Comparison of ENCODE assay signal across 24 cellular contexts in the genomic region with DNA sequence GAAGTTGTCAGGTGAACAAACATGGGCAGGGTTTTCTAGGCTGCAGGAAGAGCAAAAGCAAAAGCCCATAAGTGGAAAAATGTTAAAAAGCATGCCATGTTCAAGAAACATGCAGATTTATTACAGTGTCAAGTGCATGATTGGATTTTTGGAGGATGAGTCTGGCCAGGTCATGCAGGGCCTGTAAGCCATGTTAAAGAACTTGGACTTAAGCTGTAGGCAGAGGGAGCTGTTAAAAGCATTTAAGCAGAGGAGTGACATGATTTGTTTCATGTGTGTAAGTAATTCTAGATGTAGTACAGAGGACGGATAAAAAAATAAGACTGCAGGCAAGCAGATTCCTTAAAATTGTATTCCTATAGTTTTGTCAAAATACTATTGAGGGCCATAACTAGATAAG. TPM values are rescaled to one million over a fixed set of nuclear protein-coding genes. Genes with fewer than 3 reads are reported as not detected.
DNase-seq lines count a peak whose midpoint lies in the region; ATAC-seq and TF ChIP-seq lines count a peak whose summit lies in the region.
"Had no signal": no experiment of that assay in that cellular context is flagged by ENCODE, and none has a peak within 500 bp of the region (broad histone marks: within the 10 kb centered on the region; RNA-seq: fewer than 3 reads in every experiment).

No MANE protein-coding gene starts in this region.

- H3K4me3 Mint-ChIP-seq in WTC11: no peak overlapping the region
- H3K4me3 Mint-ChIP-seq in mesothelial cell of epicardium: no peak overlapping the region
- H3K4me3 Mint-ChIP-seq: T-cell had no signal

- no peaks in the 10 kb centered on the region for H3K27me3 ChIP-seq in SK-N-SH (ENCODE audit: insufficient read depth)
- H3K27me3 ChIP-seq: BE2C had no signal

- no peak overlapping the region for H3K9ac ChIP-seq in SK-N-SH

- H3K4me3 ChIP-seq in SK-N-SH (ENCODE audit: low read depth in 2 of 2, low read length in 1 of 2): no peak overlapping the region
- H3K4me3 ChIP-seq: A549, HAP-1, K562, MG63, PC-9, SK-N-MC had no signal

- no peaks in the 10 kb centered on the region for H3K79me2 ChIP-seq in SK-N-SH (ENCODE audit: insufficient read depth)

- no peak for DNase-seq in SK-N-SH
- no peak for DNase-seq in WTC11 (ENCODE audit: low spot score)
- DNase-seq in mesothelial cell of epicardium (ENCODE audit: low spot score in 2 of 2, unreplicated experiment in 2 of 2): no peak
- DNase-seq in HT-29 (ENCODE audit: low spot score): no peak
- no peak for DNase-seq in stimulated activated CD4-positive, alpha-beta T cell treated with anti-CD3 and anti-CD28 coated beads, Interleukin-2, amount 100 ng/mL, for 24 hours
- DNase-seq in NCI-H2081 treated with DMSO at 0.1 percent for 48 hours (lab: John Stamatoyannopoulos, UW): no peak
- DNase-seq: BE2C, DMS53, MG63, NCI-H1048, NCI-H1417 treated with DMSO at 0.1 percent for 48 hours, NCI-H1930, NCI-H2171, NCI-H524 treated with DMSO at 0.1 percent for 48 hours, PC-9, RPMI8226, SHP77 treated with DMSO at 0.1 percent for 48 hours, T-cell had no signal

- H3K27ac ChIP-seq in SK-N-SH (ENCODE audit: low read depth in 2 of 2, low read length in 1 of 2): no peak overlapping the region
- H3K27ac ChIP-seq: A549, PC-9, SK-N-MC had no signal

- ATAC-seq in SK-N-SH treated with all-trans-retinoic acid at 6 μM for 48 hours (peak; percentile 51; the same call in 2 of the 3 replicates), WTC11 (no peak)
- ATAC-seq: A549, HepG2, K562, T-cell had no signal

- no peak overlapping the region for H2AFZ ChIP-seq in SK-N-SH (ENCODE audit: low read depth)
- H2AFZ ChIP-seq: PC-9 had no signal

- H3K9me3 Mint-ChIP-seq in WTC11 (no peaks in the 10 kb centered on the region), mesothelial cell of epicardium (no peaks in the 10 kb centered on the region)
- H3K9me3 Mint-ChIP-seq: T-cell had no signal

- H3K36me3 ChIP-seq in SK-N-SH (replicated peaks in 1 of 2; ENCODE audit: control insufficient read depth in 1 of 2, insufficient read depth in 2 of 2, low read length in 1 of 2): no peaks in the 10 kb centered on the region
- H3K36me3 ChIP-seq: BE2C, HAP-1, MG63 had no signal

- no peaks in the 10 kb centered on the region for H3K9me2 ChIP-seq in SK-N-SH

- TF ChIP-seq EP300 in SK-N-SH (IDR thresholded peaks at IDR 0.05; ENCODE audit: borderline replicate concordance in 1 of 2, low read depth in 1 of 2, low read length in 1 of 2): no peak

- H3K4me1 Mint-ChIP-seq in WTC11: peaks cover 48% of the 10 kb centered on the region
- peaks cover 36% of the 10 kb centered on the region for H3K4me1 Mint-ChIP-seq in mesothelial cell of epicardium

- CTCF ChIA-PET in SK-N-SH (lab: Yijun Ruan, JAX): no interaction called here
- CTCF ChIA-PET in WTC11 (lab: Charles Lee): interaction anchor here (1.5 to 1.6 kb wide), 2 partner anchors 21 to 70 kb away, joined by 3 to 5 read pairs; no protein-coding TSS in a partner anchor

- H3K27ac Mint-ChIP-seq in WTC11 (peak overlapping the region; percentile 30), mesothelial cell of epicardium (peak overlapping the region; percentile 54)
- H3K27ac Mint-ChIP-seq: T-cell had no signal

- H3K9me3 ChIP-seq in SK-N-SH: no peaks in the 10 kb centered on the region
- H3K9me3 ChIP-seq: A549, BE2C, HAP-1, MG63 had no signal

- WGBS in SK-N-SH (ENCODE audit: low lambda C conversion rate): 83% methylated on average over 1 of the region's 1 CpG

- H3K27me3 Mint-ChIP-seq in WTC11 (ENCODE audit: low read depth): no peaks in the 10 kb centered on the region
- H3K27me3 Mint-ChIP-seq in mesothelial cell of epicardium (ENCODE audit: low read depth): no peaks in the 10 kb centered on the region
- H3K27me3 Mint-ChIP-seq: T-cell had no signal

- no peak for TF ChIP-seq RAD21 in SK-N-SH (IDR thresholded peaks at IDR 0.05; ENCODE audit: low read length)

- H3F3A ChIP-seq in SK-N-SH (replicated peaks; ENCODE audit: insufficient read depth): no peaks in the 10 kb centered on the region

- no peaks in the 10 kb centered on the region for H3K36me3 Mint-ChIP-seq in WTC11
- H3K36me3 Mint-ChIP-seq in mesothelial cell of epicardium: no peaks in the 10 kb centered on the region
- H3K36me3 Mint-ChIP-seq: T-cell had no signal

- no peak overlapping the region for H3K4me2 ChIP-seq in SK-N-SH
- H3K4me2 ChIP-seq: A549, PC-9 had no signal

- no peaks in the 10 kb centered on the region for H3K4me1 ChIP-seq in SK-N-SH (ENCODE audit: control insufficient read depth in 1 of 2, insufficient read depth in 2 of 2, low read depth in 1 of 2, low read length in 1 of 2)
- H3K4me1 ChIP-seq: A549, BE2C, HAP-1 had no signal

- POLR2A ChIA-PET in SK-N-SH (lab: Yijun Ruan, JAX) (no interaction called here), WTC11 (lab: Charles Lee) (interaction anchor here (0.6 kb wide), 1 partner anchor 16 kb away, joined by 7 read pairs; a partner anchor contains a TSS)

- TF ChIP-seq CTCF in SK-N-SH (IDR thresholded peaks at IDR 0.05) (no peak), WTC11 (IDR thresholded peaks at IDR 0.05) (no peak), mesothelial cell of epicardium (IDR thresholded peaks at IDR 0.05; ENCODE audit: unreplicated experiment) (no peak)

- H4K20me1 ChIP-seq in SK-N-SH (ENCODE audit: insufficient read depth): no peaks in the 10 kb centered on the region

TF ChIP-seq in SK-N-SH, 30 proteins besides CTCF, POLR2A, EP300 and RAD21:
- TF ChIP-seq RCOR1 (IDR thresholded peaks at IDR 0.05; ENCODE audit: low read length): no peak

TF ChIP-seq in WTC11, 78 proteins besides CTCF, POLR2A, EP300 and RAD21 (continues in another document):
- TF ChIP-seq CREM (CRISPR knock-in tag; IDR thresholded peaks at IDR 0.05) (no peak), PRRX2 (CRISPR knock-in tag; IDR thresholded peaks at IDR 0.05) (no peak), SMAD4 (CRISPR knock-in tag; IDR thresholded peaks at IDR 0.05) (no peak), HMGA2 (CRISPR knock-in tag; IDR thresholded peaks at IDR 0.05) (no peak), IRF2 (CRISPR knock-in tag; IDR thresholded peaks at IDR 0.05; ENCODE audit: borderline replicate concordance, low read depth) (no peak), MYBL2 (CRISPR knock-in tag; IDR thresholded peaks at IDR 0.05) (no peak), ZNF232 (CRISPR knock-in tag; IDR thresholded peaks at IDR 0.05) (no peak), ATF1 (CRISPR knock-in tag; IDR thresholded peaks at IDR 0.05) (no peak), ELF4 (CRISPR knock-in tag; IDR thresholded peaks at IDR 0.05; ENCODE audit: low read depth) (no peak)
- TF ChIP-seq, protein P1, sequence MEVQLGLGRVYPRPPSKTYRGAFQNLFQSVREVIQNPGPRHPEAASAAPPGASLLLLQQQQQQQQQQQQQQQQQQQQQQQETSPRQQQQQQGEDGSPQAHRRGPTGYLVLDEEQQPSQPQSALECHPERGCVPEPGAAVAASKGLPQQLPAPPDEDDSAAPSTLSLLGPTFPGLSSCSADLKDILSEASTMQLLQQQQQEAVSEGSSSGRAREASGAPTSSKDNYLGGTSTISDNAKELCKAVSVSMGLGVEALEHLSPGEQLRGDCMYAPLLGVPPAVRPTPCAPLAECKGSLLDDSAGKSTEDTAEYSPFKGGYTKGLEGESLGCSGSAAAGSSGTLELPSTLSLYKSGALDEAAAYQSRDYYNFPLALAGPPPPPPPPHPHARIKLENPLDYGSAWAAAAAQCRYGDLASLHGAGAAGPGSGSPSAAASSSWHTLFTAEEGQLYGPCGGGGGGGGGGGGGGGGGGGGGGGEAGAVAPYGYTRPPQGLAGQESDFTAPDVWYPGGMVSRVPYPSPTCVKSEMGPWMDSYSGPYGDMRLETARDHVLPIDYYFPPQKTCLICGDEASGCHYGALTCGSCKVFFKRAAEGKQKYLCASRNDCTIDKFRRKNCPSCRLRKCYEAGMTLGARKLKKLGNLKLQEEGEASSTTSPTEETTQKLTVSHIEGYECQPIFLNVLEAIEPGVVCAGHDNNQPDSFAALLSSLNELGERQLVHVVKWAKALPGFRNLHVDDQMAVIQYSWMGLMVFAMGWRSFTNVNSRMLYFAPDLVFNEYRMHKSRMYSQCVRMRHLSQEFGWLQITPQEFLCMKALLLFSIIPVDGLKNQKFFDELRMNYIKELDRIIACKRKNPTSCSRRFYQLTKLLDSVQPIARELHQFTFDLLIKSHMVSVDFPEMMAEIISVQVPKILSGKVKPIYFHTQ (CRISPR knock-in tag; IDR thresholded peaks at IDR 0.05): no peak
- TF ChIP-seq, protein P2, sequence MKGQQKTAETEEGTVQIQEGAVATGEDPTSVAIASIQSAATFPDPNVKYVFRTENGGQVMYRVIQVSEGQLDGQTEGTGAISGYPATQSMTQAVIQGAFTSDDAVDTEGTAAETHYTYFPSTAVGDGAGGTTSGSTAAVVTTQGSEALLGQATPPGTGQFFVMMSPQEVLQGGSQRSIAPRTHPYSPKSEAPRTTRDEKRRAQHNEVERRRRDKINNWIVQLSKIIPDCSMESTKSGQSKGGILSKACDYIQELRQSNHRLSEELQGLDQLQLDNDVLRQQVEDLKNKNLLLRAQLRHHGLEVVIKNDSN (CRISPR knock-in tag; IDR thresholded peaks at IDR 0.05): no peak
- TF ChIP-seq, protein P3, sequence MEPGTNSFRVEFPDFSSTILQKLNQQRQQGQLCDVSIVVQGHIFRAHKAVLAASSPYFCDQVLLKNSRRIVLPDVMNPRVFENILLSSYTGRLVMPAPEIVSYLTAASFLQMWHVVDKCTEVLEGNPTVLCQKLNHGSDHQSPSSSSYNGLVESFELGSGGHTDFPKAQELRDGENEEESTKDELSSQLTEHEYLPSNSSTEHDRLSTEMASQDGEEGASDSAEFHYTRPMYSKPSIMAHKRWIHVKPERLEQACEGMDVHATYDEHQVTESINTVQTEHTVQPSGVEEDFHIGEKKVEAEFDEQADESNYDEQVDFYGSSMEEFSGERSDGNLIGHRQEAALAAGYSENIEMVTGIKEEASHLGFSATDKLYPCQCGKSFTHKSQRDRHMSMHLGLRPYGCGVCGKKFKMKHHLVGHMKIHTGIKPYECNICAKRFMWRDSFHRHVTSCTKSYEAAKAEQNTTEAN (CRISPR knock-in tag; IDR thresholded peaks at IDR 0.05): no peak

RNA-seq across cellular contexts. Expression of a gene that starts 16.4 kb away (rescaled TPM):
- 22.2 and 24.3 TPM in 2 replicates for polyA plus RNA-seq in SK-N-SH (2012; rRNA removed)
- polyA plus RNA-seq in SK-N-SH (2012; cell fraction: cytosol; rRNA removed): 37.0 and 47.4 TPM in 2 replicates
- 8.4 and 19.6 TPM in 2 replicates for polyA plus RNA-seq in SK-N-SH (2012; cell fraction: nucleus; rRNA removed)
- total RNA-seq in WTC11 (2021): 407 to 438 TPM (median 424 TPM) in 3 replicates
- total RNA-seq in mesothelial cell of epicardium: 241 to 262 TPM (median 246 TPM) in 3 replicates
- 88.0 and 104 TPM in 2 replicates for total RNA-seq in HT-29 (2014; rRNA removed; shearing (Covaris generic))
